1 cellular context compared by ENCODE assay signal in genomic region chr22:43088979-43089717, GRCh38.
A peak's percentile ranks its signal among the peaks of the same experiment; 100 is the strongest.
TF ChIP-seq lines count a peak whose summit lies in the region.

TTLL1 (minus strand) TSS chr22:43089391; CDS start chr22:43075586, 13,805 bp downstream.

TF ChIP-seq in GM23338, 12 proteins besides CTCF, POLR2A, EP300 and RAD21 (continued from another document):
- TF ChIP-seq ETS1 (IDR thresholded peaks at IDR 0.05) (peak; percentile 59), POLR2AphosphoS5 (IDR thresholded peaks at IDR 0.05; ENCODE audit: low read depth) (peak; percentile 79), STAT1 (IDR thresholded peaks at IDR 0.05; ENCODE audit: unreplicated experiment) (no peak), ZNF462 (CRISPR knock-in tag; IDR thresholded peaks at IDR 0.05) (no peak), EZH2 (IDR thresholded peaks at IDR 0.05; ENCODE audit: low read depth, unreplicated experiment) (no peak)
